Comparison of ENCODE assay signal across 27 cellular contexts in genomic region chr10:31424473-31424872, GRCh38.
"Had no signal": no experiment of that assay in that cellular context is flagged by ENCODE, and none has a peak within 500 bp of the region (broad histone marks: within the 10 kb centered on the region; RNA-seq: fewer than 3 reads in every experiment).

No MANE protein-coding gene starts in this region.

- H3K36me3 ChIP-seq: ascending aorta, Peyer's patch had no signal

- H3K27me3 ChIP-seq: ascending aorta, Peyer's patch had no signal

- FAIRE-seq: TTC549 had no signal

- DNase-seq: activated B cell treated with CpG ODN at 0.5 μM for 24 hours; activated CD4-positive, alpha-beta T cell treated with anti-CD3 and anti-CD28 coated beads for 36 hours; activated CD8-positive, alpha-beta memory T cell treated with anti-CD3 and anti-CD28 coated beads, Interleukin-2, amount 10 ng/mL, durations not matched to agents 7 days and 5 days; activated CD8-positive, alpha-beta T cell treated with anti-CD3 and anti-CD28 coated beads for 36 hours; activated effector memory CD4-positive, alpha-beta T cell treated with anti-CD3 and anti-CD28 coated beads, Interleukin-2, amount 50 U/mL, for 16 hours; activated naive CD4-positive, alpha-beta T cell treated with Interleukin-2 at 50 U/mL for 16 hours; activated naive CD8-positive, alpha-beta T cell treated with anti-CD3 and anti-CD28 coated beads, Interleukin-2, amount 50 U/mL, for 24 hours; activated T-cell treated with anti-CD3 and anti-CD28 coated beads, Interleukin-2, amount 50 U/mL, for 24 hours; amniotic stem cell; Kasumi-1; KBM-7; NCI-H1105 treated with DMSO at 0.1 percent for 48 hours; NCI-H1436 treated with DMSO at 0.1 percent for 48 hours; NCI-H187; NCI-H2081; NCI-H510A treated with DMSO at 0.1 percent for 48 hours; NCI-H69; Peyer's patch; SHP77 treated with DMSO at 0.1 percent for 48 hours; T-helper 2 cell; T1000 had no signal

- H3K4me3 ChIP-seq: ascending aorta, Peyer's patch had no signal

- H3K9me3 ChIP-seq: ascending aorta, Peyer's patch had no signal

- H3K27ac ChIP-seq: Peyer's patch, RWPE1 had no signal

- H3K4me3 Mint-ChIP-seq: activated B cell treated with CpG ODN at 0.5 μM for 24 hours; activated CD4-positive, alpha-beta T cell treated with anti-CD3 and anti-CD28 coated beads for 36 hours; activated CD8-positive, alpha-beta memory T cell treated with anti-CD3 and anti-CD28 coated beads, Interleukin-2, amount 10 ng/mL, durations not matched to agents 7 days and 5 days; activated CD8-positive, alpha-beta T cell treated with anti-CD3 and anti-CD28 coated beads for 36 hours; activated naive CD8-positive, alpha-beta T cell treated with anti-CD3 and anti-CD28 coated beads, Interleukin-2, amount 50 U/mL, for 24 hours; activated T-cell treated with anti-CD3 and anti-CD28 coated beads, Interleukin-2, amount 50 U/mL, for 24 hours; activated T-helper 1 cell treated with anti-CD3 and anti-CD28 coated beads, Interleukin-12 subunit alpha, Interleukin-12 subunit beta, Interleukin-2, Interleukin-4 antibody, amounts not matched to agents 30 ng/mL and 10 ng/mL and 1 ng/mL, durations not matched to agents 14 hours and 24 hours and 36 hours; brain had no signal

- ATAC-seq: activated CD4-positive, alpha-beta T cell treated with anti-CD3 and anti-CD28 coated beads for 36 hours; activated CD8-positive, alpha-beta memory T cell treated with anti-CD3 and anti-CD28 coated beads, Interleukin-2, amount 10 ng/mL, durations not matched to agents 7 days and 5 days; activated CD8-positive, alpha-beta T cell treated with anti-CD3 and anti-CD28 coated beads for 36 hours; activated naive CD4-positive, alpha-beta T cell treated with anti-CD3 and anti-CD28 coated beads, Interleukin-2, amount 50 U/mL, for 72 hours; activated naive CD8-positive, alpha-beta T cell treated with anti-CD3 and anti-CD28 coated beads, Interleukin-2, amount 50 U/mL, for 24 hours had no signal

- H3K27ac Mint-ChIP-seq: activated B cell treated with CpG ODN at 0.5 μM for 24 hours; activated CD4-positive, alpha-beta T cell treated with anti-CD3 and anti-CD28 coated beads for 36 hours; activated CD8-positive, alpha-beta memory T cell treated with anti-CD3 and anti-CD28 coated beads, Interleukin-2, amount 10 ng/mL, durations not matched to agents 7 days and 5 days; activated CD8-positive, alpha-beta T cell treated with anti-CD3 and anti-CD28 coated beads for 36 hours; activated naive CD4-positive, alpha-beta T cell treated with anti-CD3 and anti-CD28 coated beads, Interleukin-2, amount 50 U/mL, for 72 hours; activated naive CD8-positive, alpha-beta T cell treated with anti-CD3 and anti-CD28 coated beads, Interleukin-2, amount 50 U/mL, for 24 hours; activated T-cell treated with anti-CD3 and anti-CD28 coated beads, Interleukin-2, amount 50 U/mL, for 24 hours; activated T-helper 1 cell treated with anti-CD3 and anti-CD28 coated beads, Interleukin-12 subunit alpha, Interleukin-12 subunit beta, Interleukin-2, Interleukin-4 antibody, amounts not matched to agents 30 ng/mL and 10 ng/mL and 1 ng/mL, durations not matched to agents 14 hours and 24 hours and 36 hours; brain had no signal

- H3K4me1 ChIP-seq: Peyer's patch had no signal

- H3K27me3 Mint-ChIP-seq: activated B cell treated with CpG ODN at 0.5 μM for 24 hours; activated CD4-positive, alpha-beta T cell treated with anti-CD3 and anti-CD28 coated beads for 36 hours; activated CD8-positive, alpha-beta memory T cell treated with anti-CD3 and anti-CD28 coated beads, Interleukin-2, amount 10 ng/mL, durations not matched to agents 7 days and 5 days; activated CD8-positive, alpha-beta T cell treated with anti-CD3 and anti-CD28 coated beads for 36 hours; activated naive CD8-positive, alpha-beta T cell treated with anti-CD3 and anti-CD28 coated beads, Interleukin-2, amount 50 U/mL, for 24 hours; activated T-cell treated with anti-CD3 and anti-CD28 coated beads, Interleukin-2, amount 50 U/mL, for 24 hours; brain had no signal
